20 cellular contexts compared by ENCODE assay signal in genomic region chr22:28283025-28283654, GRCh38.
DNase-seq lines count a peak whose midpoint lies in the region; ATAC-seq and TF ChIP-seq lines count a peak whose summit lies in the region.
"Had no signal": no experiment of that assay in that cellular context is flagged by ENCODE, and none has a peak within 500 bp of the region (broad histone marks: within the 10 kb centered on the region; RNA-seq: fewer than 3 reads in every experiment).

No MANE protein-coding gene starts in this region.

- H3K27ac ChIP-seq in SK-N-MC (peak overlapping the region; percentile 47; the same call in 1 of the 2 replicates), fibroblast of lung (ENCODE audit: insufficient read depth, low read length) (no peak overlapping the region)
- H3K27ac ChIP-seq: uterus had no signal

- H3K79me2 ChIP-seq in fibroblast of lung (ENCODE audit: control insufficient read depth, insufficient read depth, low read length): no peaks in the 10 kb centered on the region

- no peaks in the 10 kb centered on the region for H3K36me3 ChIP-seq in SK-N-MC (ENCODE audit: insufficient read depth, low read length)
- no peaks in the 10 kb centered on the region for H3K36me3 ChIP-seq in fibroblast of lung (ENCODE audit: control insufficient read depth, insufficient read depth, low read length)
- H3K36me3 ChIP-seq: uterus had no signal

- H3K27me3 Mint-ChIP-seq in osteocyte (ENCODE audit: unreplicated experiment) (no peaks in the 10 kb centered on the region), natural killer cell (ENCODE audit: low read depth in 2 of 2) (peaks cover 0 to 9% of the 10 kb centered on the region in 2 donors)
- H3K27me3 Mint-ChIP-seq: activated naive CD8-positive, alpha-beta T cell treated with anti-CD3 and anti-CD28 coated beads, Interleukin-2, amount 50 U/mL, for 24 hours had no signal

- H4K20me1 ChIP-seq in fibroblast of lung (ENCODE audit: control insufficient read depth, extremely low read depth, insufficient read depth, low read length): no peaks in the 10 kb centered on the region

- no peaks in the 10 kb centered on the region for H3K9me3 Mint-ChIP-seq in osteocyte (ENCODE audit: unreplicated experiment)
- H3K9me3 Mint-ChIP-seq in natural killer cell: no peaks in the 10 kb centered on the region
- H3K9me3 Mint-ChIP-seq: activated CD4-positive, alpha-beta memory T cell treated with anti-CD3 and anti-CD28 coated beads for 36 hours; activated naive CD8-positive, alpha-beta T cell treated with anti-CD3 and anti-CD28 coated beads, Interleukin-2, amount 50 U/mL, for 24 hours; activated T-cell treated with anti-CD3 and anti-CD28 coated beads, Interleukin-2, amount 50 U/mL, for 72 hours; IgD-negative memory B cell had no signal

- H3K4me1 Mint-ChIP-seq in osteocyte (ENCODE audit: unreplicated experiment) (peaks cover 23% of the 10 kb centered on the region), natural killer cell (no peaks in the 10 kb centered on the region)
- H3K4me1 Mint-ChIP-seq: activated naive CD8-positive, alpha-beta T cell treated with anti-CD3 and anti-CD28 coated beads, Interleukin-2, amount 50 U/mL, for 24 hours; IgD-negative memory B cell had no signal

- H3K4me1 ChIP-seq in fibroblast of lung (ENCODE audit: control insufficient read depth, extremely low read depth, insufficient read depth, low read length): peaks cover 13% of the 10 kb centered on the region
- H3K4me1 ChIP-seq: uterus had no signal

- no peak overlapping the region for H2AFZ ChIP-seq in fibroblast of lung (ENCODE audit: low read length)

- no peaks in the 10 kb centered on the region for H3K36me3 Mint-ChIP-seq in osteocyte (ENCODE audit: unreplicated experiment)
- H3K36me3 Mint-ChIP-seq in natural killer cell: no peaks in the 10 kb centered on the region
- H3K36me3 Mint-ChIP-seq: activated CD4-positive, alpha-beta memory T cell treated with anti-CD3 and anti-CD28 coated beads for 36 hours; IgD-negative memory B cell had no signal

- no peak for TF ChIP-seq POLR2A in GM18505 (IDR thresholded peaks at IDR 0.05; ENCODE audit: borderline replicate concordance, extremely low read depth, insufficient read depth, insufficient read length)

- no peak overlapping the region for H3K9ac ChIP-seq in SK-N-MC (ENCODE audit: insufficient read length)
- H3K9ac ChIP-seq in fibroblast of lung (ENCODE audit: insufficient read depth, low read length): no peak overlapping the region

- TF ChIP-seq CTCF in fibroblast of lung (conservative IDR thresholded peaks at IDR 0.05 in 1 of 2, IDR thresholded peaks at IDR 0.05 in 1 of 2; ENCODE audit: low read depth in 1 of 2, low read length in 2 of 2) (no peak), osteocyte (IDR thresholded peaks at IDR 0.05) (no peak), natural killer cell (IDR thresholded peaks at IDR 0.05) (no peak)

- ATAC-seq in GM18505 (IDR thresholded peaks at IDR 0.05; ENCODE audit: unreplicated experiment) (no peak), natural killer cell (no peak)
- ATAC-seq: activated naive CD8-positive, alpha-beta T cell treated with anti-CD3 and anti-CD28 coated beads, Interleukin-2, amount 50 U/mL, for 24 hours; activated T-cell treated with anti-CD3 and anti-CD28 coated beads, Interleukin-2, amount 50 U/mL, for 72 hours had no signal

- no peak overlapping the region for H3K4me2 ChIP-seq in fibroblast of lung (ENCODE audit: extremely low read depth, insufficient read depth, low read length)

- intact Hi-C loops in natural killer cell (cut with micrococcal nuclease): no loop called here

- no peaks in the 10 kb centered on the region for H3K27me3 ChIP-seq in fibroblast of lung (ENCODE audit: control insufficient read depth, insufficient read depth, low read length)
- H3K27me3 ChIP-seq: uterus had no signal

- DNase-seq in EH (ENCODE audit: low read depth) (peak; percentile 69), SK-N-MC (ENCODE audit: low read depth, low spot score) (no peak), fibroblast of lung (ENCODE audit: low read depth in 2 of 2) (peak; percentile 52 to 82), osteocyte (ENCODE audit: extremely low spot score, unreplicated experiment) (no peak), natural killer cell (no peak), NCI-H1436 treated with DMSO at 0.1 percent for 48 hours (lab: John Stamatoyannopoulos, UW) (no peak), middle frontal gyrus (ENCODE audit: extremely low spot score, low spot score) (no peak)
- DNase-seq: activated CD4-positive, alpha-beta memory T cell treated with anti-CD3 and anti-CD28 coated beads for 36 hours; activated naive CD8-positive, alpha-beta T cell treated with anti-CD3 and anti-CD28 coated beads, Interleukin-2, amount 50 U/mL, for 24 hours; activated T-cell treated with anti-CD3 and anti-CD28 coated beads, Interleukin-2, amount 50 U/mL, for 72 hours; cortex of kidney; DND-41; H7; mesendoderm; NCI-H1105; NCI-H226; stimulated activated naive CD4-positive, alpha-beta T cell; uterus had no signal

- H3K4me3 ChIP-seq in SK-N-MC: no peak overlapping the region
- no peak overlapping the region for H3K4me3 ChIP-seq in fibroblast of lung (replicated peaks in 1 of 4; ENCODE audit: control extremely low read depth in 1 of 4, insufficient read depth in 1 of 4, low read depth in 3 of 4, low read length in 4 of 4)
- H3K4me3 ChIP-seq: uterus had no signal

- no peak overlapping the region for H3K4me3 Mint-ChIP-seq in osteocyte (ENCODE audit: unreplicated experiment)
- no peak overlapping the region for H3K4me3 Mint-ChIP-seq in natural killer cell
- H3K4me3 Mint-ChIP-seq: activated CD4-positive, alpha-beta memory T cell treated with anti-CD3 and anti-CD28 coated beads for 36 hours; activated naive CD8-positive, alpha-beta T cell treated with anti-CD3 and anti-CD28 coated beads, Interleukin-2, amount 50 U/mL, for 24 hours; activated T-cell treated with anti-CD3 and anti-CD28 coated beads, Interleukin-2, amount 50 U/mL, for 72 hours; IgD-negative memory B cell had no signal

- H3K27ac Mint-ChIP-seq in osteocyte (ENCODE audit: unreplicated experiment): peak overlapping the region; percentile 4
- H3K27ac Mint-ChIP-seq in natural killer cell: no peak overlapping the region
- H3K27ac Mint-ChIP-seq: activated CD4-positive, alpha-beta memory T cell treated with anti-CD3 and anti-CD28 coated beads for 36 hours; activated naive CD8-positive, alpha-beta T cell treated with anti-CD3 and anti-CD28 coated beads, Interleukin-2, amount 50 U/mL, for 24 hours; activated T-cell treated with anti-CD3 and anti-CD28 coated beads, Interleukin-2, amount 50 U/mL, for 72 hours; IgD-negative memory B cell had no signal

- H3K9me3 ChIP-seq in SK-N-MC (ENCODE audit: low read depth, low read length) (no peaks in the 10 kb centered on the region), fibroblast of lung (ENCODE audit: control insufficient read depth, insufficient read depth, low read depth, low read length) (no peaks in the 10 kb centered on the region)
- H3K9me3 ChIP-seq: uterus had no signal

Comparison
In these comparisons a context has a peak if more than half of its experiments do, and no peak if none do; other contexts are left out.
1. DNase-seq: peak in EH (single experiment) and fibroblast of lung (2 of 2); none in SK-N-MC (single experiment), osteocyte (single experiment), natural killer cell (single experiment), NCI-H1436 treated with DMSO at 0.1 percent for 48 hours (single experiment) and middle frontal gyrus (single experiment).